1 cellular context compared by ENCODE assay signal in the genomic region with DNA sequence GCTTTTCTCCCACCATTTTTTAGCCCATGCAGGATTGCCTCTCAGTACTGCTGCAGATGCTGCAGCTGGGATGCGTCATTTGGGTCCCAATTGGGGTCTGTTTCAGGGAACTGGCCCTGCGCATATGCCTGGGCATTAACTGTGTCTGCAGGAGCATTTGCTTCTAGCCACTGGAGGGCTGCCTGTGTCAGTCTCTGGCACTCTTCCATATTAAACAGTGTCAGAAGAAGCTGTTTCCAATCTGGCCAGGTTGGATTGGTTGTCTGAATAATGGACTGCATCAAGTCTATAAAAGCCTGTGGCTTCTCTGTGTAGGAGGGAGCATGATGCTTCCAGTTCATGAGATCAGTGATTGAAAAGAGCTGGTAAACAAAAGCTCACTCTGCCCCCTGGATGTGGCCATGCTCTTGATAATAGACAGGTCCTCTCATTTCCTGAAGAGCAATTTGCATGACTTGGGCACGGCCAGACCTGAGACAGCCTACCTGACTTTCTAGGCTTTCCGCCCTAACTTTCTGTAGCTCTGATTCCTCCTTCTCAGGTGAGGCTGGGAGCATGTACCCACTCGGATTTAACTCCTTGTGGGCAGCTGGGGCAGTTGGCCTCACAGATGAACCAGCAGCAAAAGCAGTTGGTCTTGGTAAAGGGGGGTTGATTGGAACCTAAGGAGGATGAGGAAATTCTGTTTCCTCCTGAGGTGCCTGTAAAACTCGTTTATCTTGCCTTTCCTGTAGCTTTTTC.
TF ChIP-seq lines count a peak whose summit lies in the region.

No MANE protein-coding gene starts in this region.

TF ChIP-seq in GM12878, 131 proteins besides CTCF, POLR2A, EP300 and RAD21 (continued from another document):
- TF ChIP-seq, protein P1, sequence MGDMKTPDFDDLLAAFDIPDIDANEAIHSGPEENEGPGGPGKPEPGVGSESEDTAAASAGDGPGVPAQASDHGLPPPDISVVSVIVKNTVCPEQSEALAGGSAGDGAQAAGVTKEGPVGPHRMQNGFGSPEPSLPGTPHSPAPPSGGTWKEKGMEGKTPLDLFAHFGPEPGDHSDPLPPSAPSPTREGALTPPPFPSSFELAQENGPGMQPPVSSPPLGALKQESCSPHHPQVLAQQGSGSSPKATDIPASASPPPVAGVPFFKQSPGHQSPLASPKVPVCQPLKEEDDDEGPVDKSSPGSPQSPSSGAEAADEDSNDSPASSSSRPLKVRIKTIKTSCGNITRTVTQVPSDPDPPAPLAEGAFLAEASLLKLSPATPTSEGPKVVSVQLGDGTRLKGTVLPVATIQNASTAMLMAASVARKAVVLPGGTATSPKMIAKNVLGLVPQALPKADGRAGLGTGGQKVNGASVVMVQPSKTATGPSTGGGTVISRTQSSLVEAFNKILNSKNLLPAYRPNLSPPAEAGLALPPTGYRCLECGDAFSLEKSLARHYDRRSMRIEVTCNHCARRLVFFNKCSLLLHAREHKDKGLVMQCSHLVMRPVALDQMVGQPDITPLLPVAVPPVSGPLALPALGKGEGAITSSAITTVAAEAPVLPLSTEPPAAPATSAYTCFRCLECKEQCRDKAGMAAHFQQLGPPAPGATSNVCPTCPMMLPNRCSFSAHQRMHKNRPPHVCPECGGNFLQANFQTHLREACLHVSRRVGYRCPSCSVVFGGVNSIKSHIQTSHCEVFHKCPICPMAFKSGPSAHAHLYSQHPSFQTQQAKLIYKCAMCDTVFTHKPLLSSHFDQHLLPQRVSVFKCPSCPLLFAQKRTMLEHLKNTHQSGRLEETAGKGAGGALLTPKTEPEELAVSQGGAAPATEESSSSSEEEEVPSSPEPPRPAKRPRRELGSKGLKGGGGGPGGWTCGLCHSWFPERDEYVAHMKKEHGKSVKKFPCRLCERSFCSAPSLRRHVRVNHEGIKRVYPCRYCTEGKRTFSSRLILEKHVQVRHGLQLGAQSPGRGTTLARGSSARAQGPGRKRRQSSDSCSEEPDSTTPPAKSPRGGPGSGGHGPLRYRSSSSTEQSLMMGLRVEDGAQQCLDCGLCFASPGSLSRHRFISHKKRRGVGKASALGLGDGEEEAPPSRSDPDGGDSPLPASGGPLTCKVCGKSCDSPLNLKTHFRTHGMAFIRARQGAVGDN (IDR thresholded peaks at IDR 0.05), result no peak
- TF ChIP-seq CREM (IDR thresholded peaks at IDR 0.05; ENCODE audit: low read depth) (no peak), YBX1 (IDR thresholded peaks at IDR 0.05) (no peak), PAX5 (IDR thresholded peaks at IDR 0.05; ENCODE audit: borderline replicate concordance, low read depth, low read length) (no peak), NR2F1 (conservative IDR thresholded peaks at IDR 0.05) (no peak), SUZ12 (IDR thresholded peaks at IDR 0.05; ENCODE audit: unreplicated experiment) (no peak), MTA2 (IDR thresholded peaks at IDR 0.05; ENCODE audit: low read depth) (no peak), ZBED1 (IDR thresholded peaks at IDR 0.05; ENCODE audit: borderline replicate concordance) (no peak)
- TF ChIP-seq, protein P2, sequence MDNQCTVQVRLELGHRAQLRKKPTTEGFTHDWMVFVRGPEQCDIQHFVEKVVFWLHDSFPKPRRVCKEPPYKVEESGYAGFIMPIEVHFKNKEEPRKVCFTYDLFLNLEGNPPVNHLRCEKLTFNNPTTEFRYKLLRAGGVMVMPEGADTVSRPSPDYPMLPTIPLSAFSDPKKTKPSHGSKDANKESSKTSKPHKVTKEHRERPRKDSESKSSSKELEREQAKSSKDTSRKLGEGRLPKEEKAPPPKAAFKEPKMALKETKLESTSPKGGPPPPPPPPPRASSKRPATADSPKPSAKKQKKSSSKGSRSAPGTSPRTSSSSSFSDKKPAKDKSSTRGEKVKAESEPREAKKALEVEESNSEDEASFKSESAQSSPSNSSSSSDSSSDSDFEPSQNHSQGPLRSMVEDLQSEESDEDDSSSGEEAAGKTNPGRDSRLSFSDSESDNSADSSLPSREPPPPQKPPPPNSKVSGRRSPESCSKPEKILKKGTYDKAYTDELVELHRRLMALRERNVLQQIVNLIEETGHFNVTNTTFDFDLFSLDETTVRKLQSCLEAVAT (IDR thresholded peaks at IDR 0.05), result no peak
